ENCODE assay signal across 21 cellular contexts in genomic region chr4:110532901-110533589, GRCh38. TPM values are rescaled to one million over a fixed set of nuclear protein-coding genes. Genes with fewer than 3 reads are reported as not detected.
DNase-seq lines count a peak whose midpoint lies in the region; ATAC-seq, FAIRE-seq and TF ChIP-seq lines count a peak whose summit lies in the region.
"Had no signal": no experiment of that assay in that cellular context is flagged by ENCODE, and none has a peak within 500 bp of the region (broad histone marks: within the 10 kb centered on the region; RNA-seq: fewer than 3 reads in every experiment).

No MANE protein-coding gene starts in this region.

- H3K27ac ChIP-seq in ACC112 (ENCODE audit: low read depth, low read length) = peak overlapping the region; percentile 95
- no peak overlapping the region for H3K27ac ChIP-seq in mesendoderm (ENCODE audit: low read depth, low read length)
- H3K27ac ChIP-seq in GM23338 (ENCODE audit: low read depth) = no peak overlapping the region
- H3K27ac ChIP-seq: HL-60, left ventricle myocardium inferior, right lobe of liver had no signal

- FAIRE-seq in H54 (lab: Jason Lieb, UNC) = no peak
- FAIRE-seq: colon had no signal

- H3K27me3 ChIP-seq in ACC112 (ENCODE audit: insufficient read depth, low read length) = no peaks in the 10 kb centered on the region
- H3K27me3 ChIP-seq in mesendoderm (ENCODE audit: insufficient read depth, low read length, poor library complexity) = no peaks in the 10 kb centered on the region
- H3K27me3 ChIP-seq in GM23338 (ENCODE audit: insufficient read depth) = no peaks in the 10 kb centered on the region
- H3K27me3 ChIP-seq: esophagus squamous epithelium, right lobe of liver had no signal

- WGBS in mesendoderm (ENCODE audit: extremely low coverage, insufficient coverage, low lambda C conversion rate) = no CpG with 5 or more reads among the region's 4 CpGs

- no peak overlapping the region for H2BK5ac ChIP-seq in mesendoderm (ENCODE audit: low read length)

- H4K5ac ChIP-seq in mesendoderm (ENCODE audit: low read length) = no peak overlapping the region

- in situ Hi-C loops in astrocyte of the cerebellum (cut with HindIII; ENCODE audit: low sequenced_read_pairs) = no loop called here

- no peaks in the 10 kb centered on the region for H3K9me2 ChIP-seq in GM23338 (ENCODE audit: insufficient read depth)

- H4K20me1 ChIP-seq in GM23338 (replicated peaks; ENCODE audit: insufficient read depth) = no peaks in the 10 kb centered on the region

- H3K27me3 Mint-ChIP-seq in GM23338 (ENCODE audit: insufficient read depth, low read depth, poor library complexity) = peaks cover 5% of the 10 kb centered on the region
- H3K27me3 Mint-ChIP-seq: type B pancreatic cell had no signal

- H3K4me2 ChIP-seq in mesendoderm (ENCODE audit: low read length) = no peak overlapping the region
- no peak overlapping the region for H3K4me2 ChIP-seq in GM23338

- no peak overlapping the region for H4K8ac ChIP-seq in mesendoderm (ENCODE audit: low read depth, low read length)

- peak overlapping the region; percentile 60 for H3K18ac ChIP-seq in mesendoderm (ENCODE audit: low read length)

- H3F3A ChIP-seq in GM23338 (replicated peaks; ENCODE audit: low read depth) = no peaks in the 10 kb centered on the region

- no peak overlapping the region for H3K4me3 Mint-ChIP-seq in GM23338
- H3K4me3 Mint-ChIP-seq: neural crest cell, type B pancreatic cell had no signal

- H3K4me1 Mint-ChIP-seq in GM23338 = peaks cover 8% of the 10 kb centered on the region; the same call in 2 of the 3 replicates

- DNase-seq in astrocyte of the cerebellum (ENCODE audit: low read depth) (peak; percentile 40), mesendoderm (no peak), GM23338 (ENCODE audit: low spot score) (no peak), H54 (ENCODE audit: insufficient read length, low spot score) (no peak)
- DNase-seq: activated CD4-positive, alpha-beta T cell treated with anti-CD3 and anti-CD28 coated beads, Interleukin-2, amount 50 U/mL, for 1 hour; activated T-cell treated with anti-CD3 and anti-CD28 coated beads, Interleukin-2, amount 50 U/mL, for 48 hours; esophagus squamous epithelium; left ventricle myocardium inferior; NCI-H2081 treated with DMSO at 0.1 percent for 48 hours; right lobe of liver; SIG-M5; stimulated activated CD4-positive, alpha-beta T cell treated with anti-CD3 and anti-CD28 coated beads, Interleukin-4, amount 100 ng/mL, for 4 hours had no signal

- no peaks in the 10 kb centered on the region for H3K79me1 ChIP-seq in mesendoderm (ENCODE audit: low read length)

- ATAC-seq in HG03432 (IDR thresholded peaks at IDR 0.05; ENCODE audit: unreplicated experiment) (peak; percentile 21), HG03442 (IDR thresholded peaks at IDR 0.05; ENCODE audit: unreplicated experiment) (no peak), GM18909 (IDR thresholded peaks at IDR 0.05; ENCODE audit: poor library complexity, unreplicated experiment) (no peak), GM23338 (no peak)

- no peak overlapping the region for H3K23ac ChIP-seq in mesendoderm (ENCODE audit: low read length)

- TF ChIP-seq CTCF in astrocyte of the cerebellum (IDR thresholded peaks at IDR 0.05; ENCODE audit: low read depth, low read length, missing control alignments) (no peak), GM23338 (conservative IDR thresholded peaks at IDR 0.05; ENCODE audit: low read depth in 2 of 2) (no peak)

- no peak overlapping the region; the same call in 1 of the 2 replicates for H3K27ac Mint-ChIP-seq in GM23338

- no peaks in the 10 kb centered on the region for H3K36me3 Mint-ChIP-seq in GM23338 (ENCODE audit: low read depth)

- no peak overlapping the region for H2BK15ac ChIP-seq in mesendoderm (replicated peaks; ENCODE audit: low read depth)

- H3K56ac ChIP-seq in mesendoderm (ENCODE audit: low read length) = no peak overlapping the region

- H3K4me1 ChIP-seq in ACC112 (ENCODE audit: control insufficient read depth, insufficient read depth, low read length, unreplicated experiment) (peaks cover 15% of the 10 kb centered on the region), mesendoderm (ENCODE audit: control insufficient read depth, low read depth, low read length) (peaks cover 3% of the 10 kb centered on the region), GM23338 (ENCODE audit: insufficient read depth) (peaks cover 10% of the 10 kb centered on the region; the same call in 1 of the 2 replicates)
- H3K4me1 ChIP-seq: left ventricle myocardium inferior, right lobe of liver had no signal

- no peak overlapping the region for H3K9ac ChIP-seq in mesendoderm (ENCODE audit: low read length)

- H3K36me3 ChIP-seq in ACC112 (ENCODE audit: insufficient read depth, low read length) (no peaks in the 10 kb centered on the region), mesendoderm (ENCODE audit: control insufficient read depth, insufficient read depth, low read length) (no peaks in the 10 kb centered on the region), GM23338 (ENCODE audit: insufficient read depth) (no peaks in the 10 kb centered on the region)
- H3K36me3 ChIP-seq: esophagus squamous epithelium, HAP-1, right lobe of liver had no signal

- no peak overlapping the region for H2AK5ac ChIP-seq in mesendoderm (ENCODE audit: low read length)

- H3K4me3 ChIP-seq in ACC112 (ENCODE audit: low read depth, low read length) (peak overlapping the region; percentile 44; the same call in 1 of the 2 replicates), astrocyte of the cerebellum (ENCODE audit: low read depth, low read length) (no peak overlapping the region), mesendoderm (ENCODE audit: low read length) (no peak overlapping the region), GM23338 (no peak overlapping the region)
- H3K4me3 ChIP-seq: HAP-1, left ventricle myocardium inferior, right lobe of liver had no signal

- no peaks in the 10 kb centered on the region for H3K9me3 Mint-ChIP-seq in GM23338

- TF ChIP-seq POLR2A in H54 (IDR thresholded peaks at IDR 0.05; ENCODE audit: low read depth, low read length) = no peak

- H2AFZ ChIP-seq in ACC112 (ENCODE audit: low read length, unreplicated experiment) (peak overlapping the region; percentile 78), GM23338 (no peak overlapping the region)

- H3K4ac ChIP-seq in mesendoderm (ENCODE audit: low read depth, low read length) = no peak overlapping the region

- H2BK120ac ChIP-seq in mesendoderm (ENCODE audit: low read depth, low read length) = no peak overlapping the region

- H3K79me2 ChIP-seq in ACC112 (ENCODE audit: control insufficient read depth, insufficient read depth, low read length, unreplicated experiment) (no peaks in the 10 kb centered on the region), mesendoderm (ENCODE audit: control insufficient read depth, insufficient read depth, low read length) (no peaks in the 10 kb centered on the region), GM23338 (replicated peaks; ENCODE audit: insufficient read depth) (no peaks in the 10 kb centered on the region)

TF ChIP-seq in GM23338, 12 proteins besides CTCF, POLR2A, EP300 and RAD21 (continues in another document):
- TF ChIP-seq JUNB (IDR thresholded peaks at IDR 0.05; ENCODE audit: unreplicated experiment) = no peak
- TF ChIP-seq ZNF114 (CRISPR knock-in tag; IDR thresholded peaks at IDR 0.05) = no peak
- TF ChIP-seq ZNF331 (CRISPR knock-in tag; IDR thresholded peaks at IDR 0.05; ENCODE audit: low read depth) = no peak
- TF ChIP-seq CREB1 (CRISPR knock-in tag; IDR thresholded peaks at IDR 0.05; ENCODE audit: low read depth) = no peak
- TF ChIP-seq ETS1 (IDR thresholded peaks at IDR 0.05) = no peak
- TF ChIP-seq EZH2phosphoT487 (IDR thresholded peaks at IDR 0.05; ENCODE audit: unreplicated experiment) = no peak
- no peak for TF ChIP-seq EZH2 (IDR thresholded peaks at IDR 0.05; ENCODE audit: low read depth, unreplicated experiment)
- TF ChIP-seq POLR2AphosphoS5 (IDR thresholded peaks at IDR 0.05; ENCODE audit: low read depth) = no peak
- TF ChIP-seq NANOG (IDR thresholded peaks at IDR 0.05; ENCODE audit: borderline replicate concordance) = no peak

RNA-seq across cellular contexts. Expression of gene ENPEP, which starts 57.1 kb away (rescaled TPM):
- 5.7 TPM for polyA plus RNA-seq in mesendoderm (2013, experiment 1 of 2)
- polyA plus RNA-seq in mesendoderm (2013, experiment 2 of 2) = 5.0 TPM
- total RNA-seq in GM23338 (2014; rRNA removed; shearing (Covaris generic)) = 0.74 and 1.5 TPM in 2 replicates
- 0.28 and 0.79 TPM in 2 replicates for polyA plus RNA-seq in GM23338 (2016; fragmentation: Nextera tagmentation; extraction: Ambion mirVana)
